In the genomic region with DNA sequence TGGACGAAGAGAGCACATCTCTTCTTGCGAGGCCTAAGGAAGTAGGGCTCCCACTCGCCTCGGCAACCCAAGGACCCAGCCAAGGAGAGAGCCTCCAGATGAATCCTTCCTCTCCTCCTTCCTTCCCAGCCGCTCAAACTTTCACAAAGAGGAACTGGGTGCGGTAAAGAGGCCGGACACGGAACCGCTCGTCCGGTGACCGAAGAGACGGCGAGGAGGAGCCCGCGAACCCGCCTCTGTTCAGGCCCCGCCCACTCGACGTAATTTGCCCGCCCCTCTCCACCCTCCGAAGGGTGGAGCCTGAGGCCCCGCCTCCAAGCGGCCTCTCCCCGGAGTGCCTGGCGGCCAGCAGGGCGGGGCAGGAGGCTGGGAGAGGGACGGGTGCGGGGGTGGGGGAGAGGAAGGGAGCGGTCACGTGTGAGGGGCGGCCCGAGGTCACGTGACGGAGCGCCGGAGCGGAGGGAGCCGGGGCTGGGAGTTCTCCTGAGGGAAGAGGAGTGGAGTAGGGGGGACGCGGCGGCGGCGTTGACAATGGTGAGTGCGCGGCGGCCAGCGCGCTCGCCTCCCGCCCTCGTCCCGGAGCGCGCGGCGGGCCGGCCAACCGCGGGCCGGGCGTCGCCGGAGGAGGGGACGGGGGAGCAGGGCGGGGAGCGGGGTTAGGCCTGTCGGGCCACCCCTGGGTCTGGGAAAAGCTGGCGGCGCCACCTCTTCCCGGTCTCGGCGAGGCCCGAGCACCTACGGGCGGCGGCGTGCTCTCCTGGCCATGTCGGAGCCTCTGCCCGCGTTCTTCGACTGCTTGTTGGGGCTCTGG, we compare ENCODE assay signal across 8 cellular contexts. TPM values are rescaled to one million over a fixed set of nuclear protein-coding genes. Genes with fewer than 3 reads are reported as not detected.
DNase-seq lines count a peak whose midpoint lies in the region; ATAC-seq and TF ChIP-seq lines count a peak whose summit lies in the region.

VPS26A (plus strand) TSS at position 432 of the 811 bp plus-strand sequence; CDS start at position 532, 100 bp downstream.

- no peaks in the 10 kb centered on the region for H3K9me3 ChIP-seq in naive thymus-derived CD4-positive, alpha-beta T cell (ENCODE audit: control insufficient read depth in 2 of 3, low read length in 3 of 3)

- intact Hi-C loops in naive thymus-derived CD4-positive, alpha-beta T cell (cut with micrococcal nuclease), result loop anchor here (1.0 to 10.0 kb wide), 23 partner anchors 8 to 1362 kb away; partner anchors contain the start of genes DDX21 (in 2 of the 2), DDX50 (in 2 of the 2), HNRNPH3 (in 2 of the 2) and KIFBP (in 2 of the 2)

- POLR2A ChIA-PET in naive thymus-derived CD4-positive, alpha-beta T cell (lab: Charles Lee), result interaction anchor here (0.6 to 1.6 kb wide), 10 partner anchors 9 to 508 kb away, joined by 3 to 5 read pairs (median 4); partner anchors contain the start of genes DDX21, SRGN and SUPV3L1

- CTCF ChIA-PET in naive thymus-derived CD4-positive, alpha-beta T cell (lab: Charles Lee), result interaction anchor here (0.5 to 1.1 kb wide), 2 partner anchors 122 to 135 kb away, joined by 4 to 5 read pairs; partner anchors contain the start of gene KIFBP

- no peaks in the 10 kb centered on the region for H3K27me3 ChIP-seq in naive thymus-derived CD4-positive, alpha-beta T cell (ENCODE audit: control insufficient read depth in 2 of 2, insufficient read depth in 2 of 2, low read length in 2 of 2)

- peak; percentile 99 for ATAC-seq in naive thymus-derived CD4-positive, alpha-beta T cell
- ATAC-seq in stimulated activated naive B cell treated with anti-CD40 and anti-IgM and Interleukin-4, amounts not matched to agents 10 μg/mL and 1 μg/mL and 100 μg/mL, for 72 hours (replicated peaks), result peak; percentile 89 to 94

- peak within 1 kb of the TSS; percentile 94 for H3K27ac ChIP-seq in naive thymus-derived CD4-positive, alpha-beta T cell (ENCODE audit: low read depth, low read length)

- no peaks in the 10 kb centered on the region for H3K36me3 ChIP-seq in naive thymus-derived CD4-positive, alpha-beta T cell (ENCODE audit: control insufficient read depth in 2 of 3, insufficient read depth in 3 of 3, low read length in 3 of 3)

- DNase-seq in EL (peak; percentile 99), GOT3 (lab: John Stamatoyannopoulos, UW) (peak; percentile 96), RPMI8226 (peak; percentile 96), fibroblast of gingiva (ENCODE audit: low read depth) (peak; percentile 98)
- DNase-seq in activated T-helper 1 cell treated with anti-CD3 and anti-CD28 coated beads, Interleukin-2, amount 50 U/mL, for 16 hours (ENCODE audit: low read depth in 1 of 2, low spot score in 1 of 2), result peak; percentile 95 to 99
- peak; percentile 97 to 100 (median 99) for DNase-seq in naive thymus-derived CD4-positive, alpha-beta T cell
- DNase-seq in stimulated activated naive B cell treated with anti-CD40 and anti-IgM and Interleukin-4, amounts not matched to agents 10 μg/mL and 1 μg/mL and 100 μg/mL, for 72 hours, result peak; percentile 98

- H3K4me1 ChIP-seq in naive thymus-derived CD4-positive, alpha-beta T cell (ENCODE audit: control insufficient read depth in 2 of 2, insufficient read depth in 2 of 2, low read length in 2 of 2), result peaks cover 8 to 16% of the 10 kb centered on the region in 2 donors

- peaks cover 5 to 37% (median 35%) of the 10 kb centered on the region in 7 donors for H3K4me1 Mint-ChIP-seq in naive thymus-derived CD4-positive, alpha-beta T cell
- peaks cover 4 to 8% of the 10 kb centered on the region in 2 donors for H3K4me1 Mint-ChIP-seq in stimulated activated naive B cell treated with anti-CD40 and anti-IgM and Interleukin-4, amounts not matched to agents 10 μg/mL and 1 μg/mL and 100 μg/mL, for 72 hours

- H3K27me3 Mint-ChIP-seq in naive thymus-derived CD4-positive, alpha-beta T cell, result no peaks in the 10 kb centered on the region
- no peaks in the 10 kb centered on the region for H3K27me3 Mint-ChIP-seq in stimulated activated naive B cell treated with anti-CD40 and anti-IgM and Interleukin-4, amounts not matched to agents 10 μg/mL and 1 μg/mL and 100 μg/mL, for 72 hours

- peak within 1 kb of the TSS; percentile 93 to 99 (median 96) for H3K4me3 Mint-ChIP-seq in naive thymus-derived CD4-positive, alpha-beta T cell
- peak within 1 kb of the TSS; percentile 93 to 98 for H3K4me3 Mint-ChIP-seq in stimulated activated naive B cell treated with anti-CD40 and anti-IgM and Interleukin-4, amounts not matched to agents 10 μg/mL and 1 μg/mL and 100 μg/mL, for 72 hours

- H3K36me3 Mint-ChIP-seq in naive thymus-derived CD4-positive, alpha-beta T cell, result peaks cover 0 to 2% (median 0%) of the 10 kb centered on the region in 5 donors
- peaks cover 0 to 1% of the 10 kb centered on the region in 2 donors for H3K36me3 Mint-ChIP-seq in stimulated activated naive B cell treated with anti-CD40 and anti-IgM and Interleukin-4, amounts not matched to agents 10 μg/mL and 1 μg/mL and 100 μg/mL, for 72 hours

- H3K27ac Mint-ChIP-seq in naive thymus-derived CD4-positive, alpha-beta T cell, result peak within 1 kb of the TSS; percentile 92 to 98 (median 97)
- peak within 1 kb of the TSS; percentile 97 for H3K27ac Mint-ChIP-seq in stimulated activated naive B cell treated with anti-CD40 and anti-IgM and Interleukin-4, amounts not matched to agents 10 μg/mL and 1 μg/mL and 100 μg/mL, for 72 hours

- H3K4me3 ChIP-seq in naive thymus-derived CD4-positive, alpha-beta T cell (ENCODE audit: low read length), result peak within 1 kb of the TSS; percentile 85

- H3K9me3 Mint-ChIP-seq in naive thymus-derived CD4-positive, alpha-beta T cell, result no peaks in the 10 kb centered on the region
- no peaks in the 10 kb centered on the region for H3K9me3 Mint-ChIP-seq in stimulated activated naive B cell treated with anti-CD40 and anti-IgM and Interleukin-4, amounts not matched to agents 10 μg/mL and 1 μg/mL and 100 μg/mL, for 72 hours

- TF ChIP-seq CTCF in LNCAP (IDR thresholded peaks at IDR 0.05), result peak; percentile 42; the same call in 1 of the 2 replicates

RNA-seq across cellular contexts. Expression of gene VPS26A, which starts in this region (rescaled TPM):
- 10 to 100 TPM; 25.5 to 35.0 (median 29.5) TPM for total RNA-seq in naive thymus-derived CD4-positive, alpha-beta T cell
- polyA plus RNA-seq in naive thymus-derived CD4-positive, alpha-beta T cell, result 10 to 100 TPM; 27.4 to 29.1 TPM

Comparison
In these comparisons a context has a peak if more than half of its experiments do, and no peak if none do; other contexts are left out.
1. Peak in every context shown above with its lines: DNase-seq, ATAC-seq, H3K4me3 ChIP-seq and H3K27ac ChIP-seq.